Comparison of ENCODE assay signal across 18 cellular contexts in the genomic region with DNA sequence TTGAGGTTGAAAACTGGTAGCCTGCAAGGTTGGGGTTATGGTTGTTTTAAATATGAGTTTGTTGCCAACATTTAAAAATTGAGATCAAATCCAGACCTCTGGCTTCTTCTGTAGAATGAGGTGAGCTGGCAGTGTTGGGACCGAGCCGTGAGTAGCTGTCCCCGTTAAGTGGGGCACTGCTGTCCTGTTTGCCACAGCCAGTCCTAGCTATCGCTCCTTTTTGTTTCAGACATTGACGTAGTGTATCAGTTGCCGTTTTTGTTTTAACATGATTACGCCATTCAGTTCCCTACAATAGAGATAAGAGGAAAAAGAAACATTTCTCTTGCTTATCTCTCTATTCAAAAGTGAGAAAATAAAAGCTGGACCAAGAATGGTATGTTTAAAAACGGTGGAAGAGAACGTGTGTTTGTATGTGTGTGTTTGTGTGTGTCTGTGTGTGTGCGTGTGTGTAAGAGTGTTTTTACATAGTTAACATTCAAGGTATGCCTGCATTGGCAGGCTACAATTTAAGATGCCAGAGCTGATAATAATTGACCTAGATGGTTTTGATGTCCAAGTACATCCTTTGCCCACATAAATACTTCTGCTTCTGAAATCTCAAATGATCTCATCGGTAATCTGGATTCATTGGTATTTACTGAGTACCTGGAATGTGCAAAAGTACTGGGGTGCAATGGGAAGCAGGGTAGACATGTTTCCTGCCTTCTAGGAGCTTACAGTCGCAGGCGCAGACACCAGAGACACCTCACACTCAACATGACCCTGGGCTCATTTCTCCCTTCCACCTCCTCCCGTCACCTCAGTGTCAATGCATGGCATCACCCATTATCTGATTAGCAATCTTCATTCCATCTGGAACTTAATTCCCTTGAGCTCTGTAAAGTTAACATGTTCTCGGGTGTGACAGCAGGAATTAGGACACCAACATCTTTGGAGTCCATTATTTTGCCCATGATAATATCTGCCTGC.
DNase-seq lines count a peak whose midpoint lies in the region; FAIRE-seq and TF ChIP-seq lines count a peak whose summit lies in the region.
"Had no signal": no experiment of that assay in that cellular context is flagged by ENCODE, and none has a peak within 500 bp of the region (broad histone marks: within the 10 kb centered on the region; RNA-seq: fewer than 3 reads in every experiment).

No MANE protein-coding gene starts in this region.

- H3K4me1 ChIP-seq in astrocyte (ENCODE audit: insufficient read depth, low read length) (no peaks in the 10 kb centered on the region), HAP-1 (no peaks in the 10 kb centered on the region), kidney (ENCODE audit: control insufficient read depth in 1 of 2, insufficient read depth in 1 of 2, low read depth in 1 of 2, low read length in 2 of 2) (no peaks in the 10 kb centered on the region)

- no peak overlapping the region for H3K4me3 Mint-ChIP-seq in astrocyte (ENCODE audit: unreplicated experiment)
- H3K4me3 Mint-ChIP-seq in neural crest cell: no peak overlapping the region

- DNase-seq in D341Med (ENCODE audit: low spot score) (peak; percentile 52), NCI-H2171 (lab: John Stamatoyannopoulos, UW) (peak; percentile 13), astrocyte (ENCODE audit: low read depth) (no peak), neural crest cell (ENCODE audit: low read depth, low spot score) (no peak), HAP-1 (ENCODE audit: low spot score in 2 of 2) (no peak), NK-92 (lab: John Stamatoyannopoulos, UW; ENCODE audit: unreplicated experiment) (no peak), kidney (no peak)
- no peak for DNase-seq in activated CD8-positive, alpha-beta memory T cell treated with anti-CD3 and anti-CD28 coated beads for 24 hours
- DNase-seq: Karpas-422, MG63, NCI-H1092, NCI-H146, NCI-H2081, NCI-H2227 treated with DMSO at 0.1 percent for 48 hours, NCI-H69 had no signal

- H2AFZ ChIP-seq in astrocyte (ENCODE audit: low read depth, low read length): no peak overlapping the region

- H3K36me3 ChIP-seq in astrocyte (ENCODE audit: insufficient read depth, low read length) (no peaks in the 10 kb centered on the region), HAP-1 (replicated peaks) (no peaks in the 10 kb centered on the region), kidney (ENCODE audit: control insufficient read depth in 1 of 2, insufficient read depth in 2 of 2, low read length in 2 of 2) (no peaks in the 10 kb centered on the region)
- H3K36me3 ChIP-seq: MG63 had no signal

- H3K27me3 ChIP-seq in astrocyte (ENCODE audit: insufficient read depth, low read length): no peaks in the 10 kb centered on the region
- H3K27me3 ChIP-seq in HAP-1 (ENCODE audit: low read depth): no peaks in the 10 kb centered on the region
- H3K27me3 ChIP-seq: MG63 had no signal

- intact Hi-C loops in kidney (cut with DNase I): no loop called here

- no peak overlapping the region for H3K4me3 ChIP-seq in astrocyte (ENCODE audit: insufficient read depth, low read depth, low read length)
- H3K4me3 ChIP-seq in HAP-1: no peak overlapping the region
- no peak overlapping the region for H3K4me3 ChIP-seq in kidney (ENCODE audit: low read length in 2 of 2)
- H3K4me3 ChIP-seq: MG63, SK-N-MC had no signal

- FAIRE-seq in astrocyte (lab: Jason Lieb, UNC) (peak; percentile 52), kidney (lab: Jason Lieb, UNC) (no peak)
- FAIRE-seq: H54 had no signal

- H3K9ac ChIP-seq in astrocyte (ENCODE audit: low read length) (no peak overlapping the region), kidney (ENCODE audit: low read length in 2 of 2) (no peak overlapping the region)

- H3K4me1 Mint-ChIP-seq in astrocyte (ENCODE audit: low read depth, unreplicated experiment): no peaks in the 10 kb centered on the region
- H3K4me1 Mint-ChIP-seq in neural crest cell: peaks cover 53% of the 10 kb centered on the region

- no peak overlapping the region for H3K27ac Mint-ChIP-seq in astrocyte (ENCODE audit: unreplicated experiment)
- peak overlapping the region; percentile 7 for H3K27ac Mint-ChIP-seq in neural crest cell (ENCODE audit: unreplicated experiment)

- H3K79me2 ChIP-seq in astrocyte (ENCODE audit: insufficient read depth, low read length): no peaks in the 10 kb centered on the region

- no peak overlapping the region for H3K4me2 ChIP-seq in astrocyte (ENCODE audit: low read length)

- in situ Hi-C loops in HAP-1 (cut with MboI; ENCODE audit: low sequenced_read_pairs): no loop called here

- H3K27me3 Mint-ChIP-seq in astrocyte (ENCODE audit: low read depth, unreplicated experiment): peaks cover 2% of the 10 kb centered on the region
- no peaks in the 10 kb centered on the region for H3K27me3 Mint-ChIP-seq in neural crest cell (ENCODE audit: low read depth)

- no peak for TF ChIP-seq CTCF in astrocyte (IDR thresholded peaks at IDR 0.05; ENCODE audit: insufficient read depth, low read depth, low read length)
- TF ChIP-seq CTCF in neural crest cell (conservative IDR thresholded peaks at IDR 0.05): no peak
- TF ChIP-seq CTCF in kidney (IDR thresholded peaks at IDR 0.05; ENCODE audit: borderline replicate concordance, extremely low read depth, insufficient read depth): no peak

- H3K36me3 Mint-ChIP-seq in astrocyte (ENCODE audit: low read depth, unreplicated experiment): no peaks in the 10 kb centered on the region
- peaks cover 29% of the 10 kb centered on the region for H3K36me3 Mint-ChIP-seq in neural crest cell (ENCODE audit: low read depth)

- H3K27ac ChIP-seq in astrocyte (ENCODE audit: low read depth, low read length): no peak overlapping the region
- H3K27ac ChIP-seq in kidney (ENCODE audit: low read depth in 2 of 2, low read length in 2 of 2): no peak overlapping the region
- H3K27ac ChIP-seq: C4-2B, SK-N-MC had no signal

- no peaks in the 10 kb centered on the region for H4K20me1 ChIP-seq in astrocyte (ENCODE audit: insufficient read depth, low read length)

- no peaks in the 10 kb centered on the region for H3K9me3 ChIP-seq in astrocyte (ENCODE audit: insufficient read depth, low read depth, low read length)
- H3K9me3 ChIP-seq in HAP-1: no peaks in the 10 kb centered on the region
- no peaks in the 10 kb centered on the region for H3K9me3 ChIP-seq in kidney (ENCODE audit: control insufficient read depth in 1 of 2, low read length in 2 of 2)
- H3K9me3 ChIP-seq: MG63 had no signal

- no peaks in the 10 kb centered on the region for H3K9me3 Mint-ChIP-seq in astrocyte (ENCODE audit: unreplicated experiment)
- H3K9me3 Mint-ChIP-seq in neural crest cell: no peaks in the 10 kb centered on the region

Comparison
In these comparisons a context has a peak if more than half of its experiments do, and no peak if none do; other contexts are left out.
1. DNase-seq: peak in D341Med (single experiment) and NCI-H2171 (single experiment); none in astrocyte (single experiment), neural crest cell (single experiment), HAP-1 (0 of 2), NK-92 (single experiment), activated CD8-positive, alpha-beta memory T cell treated with anti-CD3 and anti-CD28 coated beads for 24 hours (single experiment) and kidney (single experiment).